ENCODE assay signal across 11 cellular contexts in genomic region chr1:91529856-91530255, GRCh38. TPM values are rescaled to one million over a fixed set of nuclear protein-coding genes. Genes with fewer than 3 reads are reported as not detected.
A peak's percentile ranks its signal among the peaks of the same experiment; 100 is the strongest.
DNase-seq lines count a peak whose midpoint lies in the region; ATAC-seq and TF ChIP-seq lines count a peak whose summit lies in the region.
"Had no signal": no experiment of that assay in that cellular context is flagged by ENCODE, and none has a peak within 500 bp of the region (broad histone marks: within the 10 kb centered on the region; RNA-seq: fewer than 3 reads in every experiment).

No MANE protein-coding gene starts in this region.

- WGBS in adrenal gland, 4 donors, result 44 to 58% (median 47%) methylated on average over 3 of the region's 3 CpGs
- WGBS in liver, result 49% methylated on average over 3 of the region's 3 CpGs

- no peaks in the 10 kb centered on the region for H3K36me3 Mint-ChIP-seq in naive thymus-derived CD8-positive, alpha-beta T cell

- H3K4me3 ChIP-seq in HFF-Myc (replicated peaks; ENCODE audit: low read depth, low read length) (no peak overlapping the region), adrenal gland (no peak overlapping the region), liver (ENCODE audit: low read depth in 1 of 3, low read length in 3 of 3) (no peak overlapping the region), uterus (no peak overlapping the region)
- H3K4me3 ChIP-seq: tibial artery had no signal

- H3K27ac ChIP-seq in adrenal gland (no peak overlapping the region), liver (ENCODE audit: low read depth in 1 of 2, low read length in 2 of 2) (no peak overlapping the region), uterus (no peak overlapping the region)
- H3K27ac ChIP-seq: tibial artery had no signal

- no peaks in the 10 kb centered on the region for H3K9me3 Mint-ChIP-seq in naive thymus-derived CD8-positive, alpha-beta T cell
- H3K9me3 Mint-ChIP-seq: activated B cell treated with CpG ODN at 0.5 μM for 24 hours had no signal

- intact Hi-C loops in adrenal gland (cut with DNase I) (loop anchor here in 1 of 2 donors (5.0 kb wide), 1 partner anchor 57 kb away; no protein-coding TSS in a partner anchor), uterus (cut with DNase I; ENCODE audit: low total_unique reads) (no loop called here)

- no peak overlapping the region for H3K27ac Mint-ChIP-seq in naive thymus-derived CD8-positive, alpha-beta T cell
- H3K27ac Mint-ChIP-seq: activated B cell treated with CpG ODN at 0.5 μM for 24 hours had no signal

- no peak overlapping the region for H3K9ac ChIP-seq in liver (ENCODE audit: low read depth in 1 of 2, low read length in 2 of 2)

- no peaks in the 10 kb centered on the region for H3K9me3 ChIP-seq in adrenal gland (replicated peaks in 1 of 3)
- H3K9me3 ChIP-seq in liver (ENCODE audit: control insufficient read depth in 4 of 4, low read length in 3 of 4), result no peaks in the 10 kb centered on the region
- H3K9me3 ChIP-seq in uterus, result no peaks in the 10 kb centered on the region
- H3K9me3 ChIP-seq: tibial artery had no signal

- H3K27me3 Mint-ChIP-seq in naive thymus-derived CD8-positive, alpha-beta T cell, result no peaks in the 10 kb centered on the region
- H3K27me3 Mint-ChIP-seq: activated B cell treated with CpG ODN at 0.5 μM for 24 hours had no signal

- H3K27me3 ChIP-seq in adrenal gland, result no peaks in the 10 kb centered on the region
- no peaks in the 10 kb centered on the region for H3K27me3 ChIP-seq in liver (ENCODE audit: control insufficient read depth in 4 of 4, insufficient read depth in 4 of 4, low read length in 3 of 4)
- H3K27me3 ChIP-seq in uterus, result no peaks in the 10 kb centered on the region
- H3K27me3 ChIP-seq: tibial artery had no signal

- POLR2A ChIA-PET in naive thymus-derived CD8-positive, alpha-beta T cell (lab: Charles Lee), result no interaction called here

- H3K4me1 ChIP-seq in adrenal gland (replicated peaks in 1 of 2) (no peaks in the 10 kb centered on the region), liver (ENCODE audit: control insufficient read depth in 4 of 4, insufficient read depth in 4 of 4, low read length in 3 of 4) (no peaks in the 10 kb centered on the region), uterus (no peaks in the 10 kb centered on the region)
- H3K4me1 ChIP-seq: tibial artery had no signal

- H3K36me3 ChIP-seq in adrenal gland (replicated peaks in 1 of 2) (no peaks in the 10 kb centered on the region), liver (ENCODE audit: control insufficient read depth in 4 of 4, insufficient read depth in 3 of 4, low read depth in 1 of 4, low read length in 3 of 4) (no peaks in the 10 kb centered on the region), uterus (no peaks in the 10 kb centered on the region)
- H3K36me3 ChIP-seq: tibial artery had no signal

- TF ChIP-seq POLR2A in adrenal gland (IDR thresholded peaks at IDR 0.05), result no peak
- TF ChIP-seq POLR2A in uterus (IDR thresholded peaks at IDR 0.05), result no peak

- TF ChIP-seq CTCF in HFF-Myc (IDR thresholded peaks at IDR 0.05; ENCODE audit: low read depth, low read length, missing control alignments), result peak; percentile 55
- TF ChIP-seq CTCF in adrenal gland (IDR thresholded peaks at IDR 0.05), result peak; percentile 27 to 61 (median 50)
- peak; percentile 35 for TF ChIP-seq CTCF in liver (IDR thresholded peaks at IDR 0.05; ENCODE audit: low read depth, low read length, missing input control)
- TF ChIP-seq CTCF in uterus (IDR thresholded peaks at IDR 0.05), result no peak

- no peak overlapping the region for H3K4me3 Mint-ChIP-seq in naive thymus-derived CD8-positive, alpha-beta T cell
- H3K4me3 Mint-ChIP-seq: activated B cell treated with CpG ODN at 0.5 μM for 24 hours had no signal

- peaks cover 6 to 36% (median 10%) of the 10 kb centered on the region in 4 donors for H3K4me1 Mint-ChIP-seq in naive thymus-derived CD8-positive, alpha-beta T cell

- DNase-seq in COR-L47 (lab: John Stamatoyannopoulos, UW) (peak; percentile 8), HFF-Myc (ENCODE audit: extremely low read depth, low read depth) (peak; percentile 47), adrenal gland (peak in 6 of 7 donors; percentile 37 to 73 (median 54)), uterus (no peak), hypothalamus (lab: John Stamatoyannopoulos, UW) (no peak)
- DNase-seq in naive thymus-derived CD8-positive, alpha-beta T cell, result no peak
- DNase-seq: activated B cell treated with CpG ODN at 0.5 μM for 24 hours, retina, tibial artery had no signal

- peak; percentile 80 to 81 for TF ChIP-seq RAD21 in liver (IDR thresholded peaks at IDR 0.05)

- no peak for ATAC-seq in HG03354 (IDR thresholded peaks at IDR 0.05; ENCODE audit: poor library complexity, severe bottlenecking, unreplicated experiment)
- no peak for ATAC-seq in naive thymus-derived CD8-positive, alpha-beta T cell

TF ChIP-seq in liver, 16 proteins besides CTCF, POLR2A, EP300 and RAD21:
- TF ChIP-seq SP1 (IDR thresholded peaks at IDR 0.05) (no peak), HNF4A (conservative IDR thresholded peaks at IDR 0.05) (no peak), NR2F2 (IDR thresholded peaks at IDR 0.05) (no peak), TAF1 (conservative IDR thresholded peaks at IDR 0.05) (no peak), ATF3 (IDR thresholded peaks at IDR 0.05) (no peak), GABPA (IDR thresholded peaks at IDR 0.05 in 1 of 2, conservative IDR thresholded peaks at IDR 0.05 in 1 of 2) (no peak), EGR1 (IDR thresholded peaks at IDR 0.05; ENCODE audit: low read depth in 2 of 2) (no peak), MAX (IDR thresholded peaks at IDR 0.05) (no peak), FOXA1 (IDR thresholded peaks at IDR 0.05) (no peak), REST (IDR thresholded peaks at IDR 0.05) (no peak), RXRA (IDR thresholded peaks at IDR 0.05) (no peak), FOXA2 (IDR thresholded peaks at IDR 0.05) (no peak), ZBTB33 (IDR thresholded peaks at IDR 0.05) (no peak)

RNA-seq across cellular contexts. Expression of gene CDC7, which starts 29.2 kb away (rescaled TPM):
- 1 to 10 TPM; 1.6 to 6.9 (median 3.1) TPM for total RNA-seq in adrenal gland
- 1 to 10 TPM; 2.3 to 6.6 (median 2.4) TPM for polyA plus RNA-seq in adrenal gland
- total RNA-seq in liver, result 10 to 100 TPM in 1 of 2 donors, under 1 TPM in 1; 0.59 to 15.0 TPM
- polyA plus RNA-seq in liver, result under 1 TPM; 0.43 to 0.63 TPM
- 10 to 100 TPM in 1 of 4 donors, 1 to 10 TPM in 2, under 1 TPM in 1; 0.59 to 33.5 (median 2.7) TPM for total RNA-seq in uterus
- total RNA-seq in naive thymus-derived CD8-positive, alpha-beta T cell, result 1 to 10 TPM; 9.1 to 9.5 TPM
- polyA plus RNA-seq in naive thymus-derived CD8-positive, alpha-beta T cell, result 1 to 10 TPM; 2.9 to 3.5 (median 3.3) TPM

Comparison
In these comparisons a context has a peak if more than half of its experiments do, and no peak if none do; other contexts are left out.
1. DNase-seq: peak in COR-L47 (single experiment), HFF-Myc (single experiment) and adrenal gland (6 of 7); none in uterus (0 of 2), hypothalamus (0 of 51) and naive thymus-derived CD8-positive, alpha-beta T cell (0 of 10).
2. CTCF ChIP-seq: peak in HFF-Myc (single experiment), adrenal gland (6 of 6) and liver (single experiment); none in uterus (0 of 4).